ENCODE assay signal across 16 cellular contexts in genomic region chr16:86391486-86391885, GRCh38.
DNase-seq lines count a peak whose midpoint lies in the region; ATAC-seq lines count a peak whose summit lies in the region.
"Had no signal": no experiment of that assay in that cellular context is flagged by ENCODE, and none has a peak within 500 bp of the region (broad histone marks: within the 10 kb centered on the region; RNA-seq: fewer than 3 reads in every experiment).

No MANE protein-coding gene starts in this region.

- peaks cover 6% of the 10 kb centered on the region for H3K27me3 Mint-ChIP-seq in activated naive CD8-positive, alpha-beta T cell treated with anti-CD3 and anti-CD28 coated beads, Interleukin-2, amount 50 U/mL, for 24 hours
- H3K27me3 Mint-ChIP-seq: CD4-positive, CD25-positive, alpha-beta regulatory T cell had no signal

- no peak for ATAC-seq in activated naive CD8-positive, alpha-beta T cell treated with anti-CD3 and anti-CD28 coated beads, Interleukin-2, amount 50 U/mL, for 24 hours
- no peak for ATAC-seq in HG03521 (IDR thresholded peaks at IDR 0.05; ENCODE audit: unreplicated experiment)
- ATAC-seq in HG03108 (IDR thresholded peaks at IDR 0.05; ENCODE audit: unreplicated experiment): no peak
- ATAC-seq: HCT116 had no signal

- H3K9ac ChIP-seq in BLaER1: no peak overlapping the region

- H3K4me1 ChIP-seq in BLaER1: peaks cover 24% of the 10 kb centered on the region

- H3K27ac Mint-ChIP-seq in activated naive CD8-positive, alpha-beta T cell treated with anti-CD3 and anti-CD28 coated beads, Interleukin-2, amount 50 U/mL, for 24 hours: no peak overlapping the region
- H3K27ac Mint-ChIP-seq: CD4-positive, CD25-positive, alpha-beta regulatory T cell; IgD-negative memory B cell had no signal

- H3K4me3 Mint-ChIP-seq in activated naive CD8-positive, alpha-beta T cell treated with anti-CD3 and anti-CD28 coated beads, Interleukin-2, amount 50 U/mL, for 24 hours: no peak overlapping the region
- H3K4me3 Mint-ChIP-seq: CD4-positive, CD25-positive, alpha-beta regulatory T cell; IgD-negative memory B cell had no signal

- H3K9me3 ChIP-seq in BLaER1: no peaks in the 10 kb centered on the region

- DNase-seq in HCEC 1CT (peak; percentile 25), amniotic epithelial cell (ENCODE audit: low read depth) (peak; percentile 58), fibroblast of peridontal ligament (ENCODE audit: extremely low read depth) (peak; percentile 81), amygdala (lab: John Stamatoyannopoulos, UW) (no peak)
- no peak for DNase-seq in activated naive CD8-positive, alpha-beta T cell treated with anti-CD3 and anti-CD28 coated beads, Interleukin-2, amount 50 U/mL, for 24 hours
- DNase-seq: CD4-positive, CD25-positive, alpha-beta regulatory T cell; DMS79 treated with DMSO at 0.1 percent for 48 hours; NCI-H1417; NCI-H2029; NCI-H2171 treated with DMSO at 0.1 percent for 48 hours; NCI-H510A had no signal

- H3K36me3 Mint-ChIP-seq in activated naive CD8-positive, alpha-beta T cell treated with anti-CD3 and anti-CD28 coated beads, Interleukin-2, amount 50 U/mL, for 24 hours (ENCODE audit: low read depth): no peaks in the 10 kb centered on the region
- H3K36me3 Mint-ChIP-seq: CD4-positive, CD25-positive, alpha-beta regulatory T cell; IgD-negative memory B cell had no signal

- H3K4me1 Mint-ChIP-seq in activated naive CD8-positive, alpha-beta T cell treated with anti-CD3 and anti-CD28 coated beads, Interleukin-2, amount 50 U/mL, for 24 hours: peaks cover 2% of the 10 kb centered on the region
- H3K4me1 Mint-ChIP-seq: CD4-positive, CD25-positive, alpha-beta regulatory T cell; IgD-negative memory B cell had no signal

- H3K36me3 ChIP-seq in BLaER1: no peaks in the 10 kb centered on the region

- no peaks in the 10 kb centered on the region for H3K9me3 Mint-ChIP-seq in activated naive CD8-positive, alpha-beta T cell treated with anti-CD3 and anti-CD28 coated beads, Interleukin-2, amount 50 U/mL, for 24 hours
- H3K9me3 Mint-ChIP-seq: CD4-positive, CD25-positive, alpha-beta regulatory T cell; IgD-negative memory B cell had no signal

- H3K27me3 ChIP-seq in BLaER1: no peaks in the 10 kb centered on the region

- H4K20me1 ChIP-seq in BLaER1: no peaks in the 10 kb centered on the region

- no peak overlapping the region for H3K4me3 ChIP-seq in BLaER1

- no peak overlapping the region for H3K27ac ChIP-seq in BLaER1

- peak overlapping the region; percentile 42 for H3K4me2 ChIP-seq in BLaER1

Comparison
In these comparisons a context has a peak if more than half of its experiments do, and no peak if none do; other contexts are left out.
1. DNase-seq: peak in HCEC 1CT (single experiment), amniotic epithelial cell (single experiment) and fibroblast of peridontal ligament (single experiment); none in activated naive CD8-positive, alpha-beta T cell treated with anti-CD3 and anti-CD28 coated beads, Interleukin-2, amount 50 U/mL, for 24 hours (single experiment) and amygdala (0 of 56).